ENCODE assay signal across 19 cellular contexts in genomic region chr3:173249457-173249856, GRCh38.
DNase-seq lines count a peak whose midpoint lies in the region; ATAC-seq, FAIRE-seq and TF ChIP-seq lines count a peak whose summit lies in the region.
"Had no signal": no experiment of that assay in that cellular context is flagged by ENCODE, and none has a peak within 500 bp of the region (broad histone marks: within the 10 kb centered on the region; RNA-seq: fewer than 3 reads in every experiment).

No MANE protein-coding gene starts in this region.

- H3K79me2 ChIP-seq in HepG2 (ENCODE audit: insufficient read depth, low read length) (no peaks in the 10 kb centered on the region), PC-9 (ENCODE audit: low read depth) (no peaks in the 10 kb centered on the region)

- H3K27me3 ChIP-seq in HepG2 (ENCODE audit: control insufficient read depth in 1 of 2, insufficient read depth in 2 of 2, low read length in 2 of 2) (no peaks in the 10 kb centered on the region), right lobe of liver (no peaks in the 10 kb centered on the region), PC-9 (ENCODE audit: insufficient read depth, low read depth) (no peaks in the 10 kb centered on the region)
- H3K27me3 ChIP-seq: MG63, Peyer's patch had no signal

- H2AFZ ChIP-seq in HepG2 (ENCODE audit: low read length) = no peak overlapping the region
- H2AFZ ChIP-seq in PC-9 = no peak overlapping the region

- FAIRE-seq in HepG2 (lab: Jason Lieb, UNC) = no peak
- FAIRE-seq: GM12892 had no signal

- BruUV-seq in HepG2 (replicated peaks; lab: Mats Ljungman, UMichigan) (no TSS peak), PC-9 (replicated peaks; lab: Mats Ljungman, UMichigan) (no TSS peak)

- H3K4me1 ChIP-seq in HepG2 (ENCODE audit: insufficient read depth, low read length) (no peaks in the 10 kb centered on the region), right lobe of liver (no peaks in the 10 kb centered on the region), PC-9 (replicated peaks; ENCODE audit: insufficient read depth) (no peaks in the 10 kb centered on the region)
- H3K4me1 ChIP-seq: Peyer's patch had no signal

- no peak for TF ChIP-seq POLR2A in HepG2 (IDR thresholded peaks at IDR 0.05; ENCODE audit: insufficient read depth in 1 of 2, low read depth in 2 of 2, low read length in 2 of 2)
- no peak for TF ChIP-seq POLR2A in right lobe of liver (IDR thresholded peaks at IDR 0.05)

- peak; percentile 46; the same call in 1 of the 3 replicates for ATAC-seq in HepG2
- ATAC-seq in right lobe of liver = no peak
- ATAC-seq in GM21390 (IDR thresholded peaks at IDR 0.05; ENCODE audit: unreplicated experiment) = peak; percentile 70
- no peak for ATAC-seq in GM18498 (IDR thresholded peaks at IDR 0.05; ENCODE audit: unreplicated experiment)

- TF ChIP-seq EP300 in HepG2 (IDR thresholded peaks at IDR 0.05; ENCODE audit: low read depth in 2 of 2, low read length in 2 of 2) (no peak), HepG2 (CRISPR knock-in tag; IDR thresholded peaks at IDR 0.05; ENCODE audit: borderline replicate concordance) (no peak)

- no peaks in the 10 kb centered on the region for H3K36me3 ChIP-seq in HepG2 (replicated peaks in 1 of 2; ENCODE audit: control insufficient read depth in 1 of 2, insufficient read depth in 2 of 2, low read length in 2 of 2)
- no peaks in the 10 kb centered on the region for H3K36me3 ChIP-seq in right lobe of liver
- H3K36me3 ChIP-seq in PC-9 (ENCODE audit: low read depth) = no peaks in the 10 kb centered on the region
- H3K36me3 ChIP-seq: MG63, Peyer's patch had no signal

- TF ChIP-seq CTCF in HepG2 (CRISPR knock-in tag; IDR thresholded peaks at IDR 0.05) = no peak
- no peak for TF ChIP-seq CTCF in right lobe of liver (IDR thresholded peaks at IDR 0.05)
- peak; percentile 23; the same call in 1 of the 2 replicates for TF ChIP-seq CTCF in PC-9 (conservative IDR thresholded peaks at IDR 0.05)

- H3K4me3 ChIP-seq in HepG2 (replicated peaks in 1 of 3; ENCODE audit: insufficient read depth in 1 of 3, low read depth in 2 of 3, low read length in 3 of 3) (no peak overlapping the region), right lobe of liver (no peak overlapping the region), PC-9 (no peak overlapping the region)
- H3K4me3 ChIP-seq: MG63, Peyer's patch had no signal

- H3F3A ChIP-seq in PC-9 (ENCODE audit: insufficient read depth, low read depth) = no peaks in the 10 kb centered on the region

- no peak for TF ChIP-seq RAD21 in HepG2 (CRISPR knock-in tag; IDR thresholded peaks at IDR 0.05)

- H3K9me2 ChIP-seq in PC-9 (ENCODE audit: insufficient read depth) = no peaks in the 10 kb centered on the region

- H4K20me1 ChIP-seq in HepG2 (ENCODE audit: insufficient read depth, low read length) (no peaks in the 10 kb centered on the region), PC-9 (ENCODE audit: insufficient read depth) (no peaks in the 10 kb centered on the region)

- H3K9me3 ChIP-seq in HepG2 (ENCODE audit: low read length) (no peaks in the 10 kb centered on the region), right lobe of liver (no peaks in the 10 kb centered on the region), PC-9 (ENCODE audit: insufficient read depth, low read depth) (no peaks in the 10 kb centered on the region)
- H3K9me3 ChIP-seq: MG63, Peyer's patch had no signal

- 0% methylated on average over 2 of the region's 2 CpGs for WGBS in HepG2 (ENCODE audit: low lambda C conversion rate)
- WGBS in right lobe of liver (ENCODE audit: insufficient coverage, low coverage, low lambda C conversion rate, missing lambda C conversion rate) = 46% methylated on average over 2 of the region's 2 CpGs

- intact Hi-C loops in HepG2 (cut with micrococcal nuclease; ENCODE audit: unreplicated experiment) = no loop called here
- intact Hi-C loops in right lobe of liver (cut with DNase I) = no loop called here
- intact Hi-C loops in PC-9 (cut with micrococcal nuclease; ENCODE audit: unreplicated experiment) = no loop called here

- H3K4me2 ChIP-seq in HepG2 (ENCODE audit: low read depth, low read length) = no peak overlapping the region
- H3K4me2 ChIP-seq in PC-9 = no peak overlapping the region

- CTCF ChIA-PET in HepG2 (lab: Yijun Ruan, JAX; ENCODE audit: low intra/inter-chr PET ratio, low total read pairs) = no interaction called here
- CTCF ChIA-PET in PC-9 (lab: Charles Lee) = no interaction called here

- DNase-seq in HepG2 (ENCODE audit: low spot score) = no peak
- DNase-seq in right lobe of liver = no peak
- no peak for DNase-seq in PC-9
- DNase-seq in dedifferentiated amniotic fluid mesenchymal stem cell (ENCODE audit: extremely low spot score) = no peak
- DNase-seq in SK-N-DZ (ENCODE audit: low spot score) = no peak
- DNase-seq: AML-193; CD4-positive, CD25-positive, alpha-beta regulatory T cell; DMS79; IMR-90; Karpas-422; MG63; NCI-H1092 treated with DMSO at 0.1 percent for 48 hours; NCI-H2081 treated with DMSO at 0.1 percent for 48 hours; NCI-H510A treated with DMSO at 0.1 percent for 48 hours; Peyer's patch; Right ventricle myocardium superior had no signal

- in situ Hi-C loops in HepG2 (cut with HindIII; ENCODE audit: extremely low pct_ligation_motif_present, low pct_unique_long_range_greater_than_20kb) = no loop called here

- no peak overlapping the region for H3K9ac ChIP-seq in HepG2 (ENCODE audit: insufficient read depth, low read depth, low read length)

- no peak overlapping the region for H3K27ac ChIP-seq in HepG2 (ENCODE audit: extremely low read length, insufficient read depth, low read length)
- H3K27ac ChIP-seq in right lobe of liver = no peak overlapping the region
- no peak overlapping the region for H3K27ac ChIP-seq in PC-9
- H3K27ac ChIP-seq: Peyer's patch had no signal

- POLR2A ChIA-PET in HepG2 (lab: Yijun Ruan, JAX) (no interaction called here), PC-9 (lab: Charles Lee; ENCODE audit: unreplicated experiment) (no interaction called here)

TF ChIP-seq in HepG2, 621 proteins besides CTCF, POLR2A, EP300 and RAD21:
- no peak for TF ChIP-seq ELK4 (CRISPR knock-in tag; IDR thresholded peaks at IDR 0.05; ENCODE audit: borderline replicate concordance)
- TF ChIP-seq NFKBIZ (CRISPR knock-in tag; IDR thresholded peaks at IDR 0.05) = no peak
- no peak for TF ChIP-seq ZNF556 (CRISPR knock-in tag; IDR thresholded peaks at IDR 0.05; ENCODE audit: borderline replicate concordance)

Comparison
In these comparisons a context has a peak if more than half of its experiments do, and no peak if none do; other contexts are left out.
1. ATAC-seq: peak in HepG2 (single experiment) and GM21390 (single experiment); none in right lobe of liver (0 of 4) and GM18498 (single experiment).